In genomic region chr19:11423164-11423803, GRCh38 we compare ENCODE assay signal across 16 cellular contexts.
A peak's percentile ranks its signal among the peaks of the same experiment; 100 is the strongest.
DNase-seq lines count a peak whose midpoint lies in the region; ATAC-seq and TF ChIP-seq lines count a peak whose summit lies in the region.
"Had no signal": no experiment of that assay in that cellular context is flagged by ENCODE, and none has a peak within 500 bp of the region (broad histone marks: within the 10 kb centered on the region; RNA-seq: fewer than 3 reads in every experiment).

No MANE protein-coding gene starts in this region.

- H3K9ac ChIP-seq in BLaER1 = no peak overlapping the region

- H3K4me1 ChIP-seq in BLaER1 = peaks cover 51% of the 10 kb centered on the region
- peaks cover 44% of the 10 kb centered on the region for H3K4me1 ChIP-seq in DOHH2 (ENCODE audit: control insufficient read depth, low read length)

- no peak for ATAC-seq in effector memory CD8-positive, alpha-beta T cell (replicated peaks)

- H3K36me3 ChIP-seq in BLaER1 (no peaks in the 10 kb centered on the region), DOHH2 (ENCODE audit: control insufficient read depth, low read length) (no peaks in the 10 kb centered on the region), WERI-Rb-1 (no peaks in the 10 kb centered on the region)
- H3K36me3 ChIP-seq: cardiac muscle cell, vagina had no signal

- peaks cover 30 to 37% of the 10 kb centered on the region in 2 donors for H3K4me1 Mint-ChIP-seq in effector memory CD8-positive, alpha-beta T cell (ENCODE audit: low read depth in 2 of 2)

- peaks cover 47 to 58% of the 10 kb centered on the region in 2 donors for H3K27me3 Mint-ChIP-seq in effector memory CD8-positive, alpha-beta T cell

- peak overlapping the region; percentile 98 for H3K4me2 ChIP-seq in BLaER1
- H3K4me2 ChIP-seq in DOHH2 (ENCODE audit: low read length) = peak overlapping the region; percentile 48

- peaks cover 59% of the 10 kb centered on the region for H3K27me3 ChIP-seq in BLaER1
- peaks cover 47% of the 10 kb centered on the region for H3K27me3 ChIP-seq in DOHH2 (ENCODE audit: control insufficient read depth, low read length)
- peaks cover 58% of the 10 kb centered on the region for H3K27me3 ChIP-seq in WERI-Rb-1 (ENCODE audit: insufficient read depth, low read depth, severe bottlenecking)
- H3K27me3 ChIP-seq: vagina had no signal

- H3K27ac Mint-ChIP-seq in effector memory CD8-positive, alpha-beta T cell = no peak overlapping the region
- H3K27ac Mint-ChIP-seq: endodermal cell; stimulated activated naive CD8-positive, alpha-beta T cell treated with anti-CD3 and anti-CD28 coated beads, Interleukin-15, Interleukin-2, amounts not matched to agents 100 ng/mL and 50 ng/mL, for 24 hours had no signal

- no peaks in the 10 kb centered on the region for H3K9me3 Mint-ChIP-seq in effector memory CD8-positive, alpha-beta T cell
- H3K9me3 Mint-ChIP-seq: endodermal cell; stimulated activated naive CD8-positive, alpha-beta T cell treated with anti-CD3 and anti-CD28 coated beads, Interleukin-15, Interleukin-2, amounts not matched to agents 100 ng/mL and 50 ng/mL, for 24 hours had no signal

- peak overlapping the region; percentile 71 to 78 for H3K4me3 Mint-ChIP-seq in effector memory CD8-positive, alpha-beta T cell

- H3K4me3 ChIP-seq in BLaER1 (peak overlapping the region; percentile 59), DOHH2 (ENCODE audit: low read length) (peak overlapping the region; percentile 48; the same call in 1 of the 2 replicates), WERI-Rb-1 (ENCODE audit: low read depth, low read length) (no peak overlapping the region)
- H3K4me3 ChIP-seq: cardiac muscle cell had no signal

- H3F3A ChIP-seq in DOHH2 (ENCODE audit: control insufficient read depth, insufficient read depth) = peaks cover 6% of the 10 kb centered on the region

- H3K9me3 ChIP-seq in BLaER1 (no peaks in the 10 kb centered on the region; the same call in 1 of the 2 replicates), DOHH2 (ENCODE audit: control insufficient read depth, insufficient read depth, low read length) (no peaks in the 10 kb centered on the region), WERI-Rb-1 (ENCODE audit: severe bottlenecking) (peaks cover 6% of the 10 kb centered on the region)
- H3K9me3 ChIP-seq: vagina had no signal

- no peaks in the 10 kb centered on the region for H3K9me2 ChIP-seq in DOHH2 (replicated peaks; ENCODE audit: control insufficient read depth, low read length)

- peaks cover 3% of the 10 kb centered on the region for H3K36me3 Mint-ChIP-seq in effector memory CD8-positive, alpha-beta T cell (ENCODE audit: insufficient read depth)

- H3K79me2 ChIP-seq in DOHH2 (ENCODE audit: control insufficient read depth, low read length) = no peaks in the 10 kb centered on the region

- H3K27ac ChIP-seq in BLaER1 (no peak overlapping the region), DOHH2 (ENCODE audit: low read depth, low read length) (no peak overlapping the region), WERI-Rb-1 (no peak overlapping the region)
- H3K27ac ChIP-seq: cardiac muscle cell had no signal

- DNase-seq in effector memory CD8-positive, alpha-beta T cell = no peak
- DNase-seq in NCI-H1694 (lab: John Stamatoyannopoulos, UW) = no peak
- no peak for DNase-seq in stimulated activated CD4-positive, alpha-beta T cell treated with anti-CD3 and anti-CD28 coated beads, Interleukin-2, amount 100 ng/mL, for 48 hours
- DNase-seq in WERI-Rb-1 = no peak
- DNase-seq: activated CD4-positive, alpha-beta T cell treated with anti-CD3 and anti-CD28 coated beads, Interleukin-2, amount 50 U/mL, for 4 hours; activated gamma-delta T cell treated with Interleukin-2 at 50 U/mL for 16 hours; endodermal cell; foreskin fibroblast; mammary epithelial cell; NCI-H2081; NCI-H748 treated with DMSO at 0.1 percent for 48 hours had no signal

- no peak for TF ChIP-seq CTCF in DOHH2 (IDR thresholded peaks at IDR 0.05; ENCODE audit: low read depth, low read length, poor library complexity, severe bottlenecking)
- no peak for TF ChIP-seq CTCF in WERI-Rb-1 (IDR thresholded peaks at IDR 0.05; ENCODE audit: low read depth, low read length)

- peaks cover 55% of the 10 kb centered on the region for H4K20me1 ChIP-seq in BLaER1
- H4K20me1 ChIP-seq in DOHH2 (ENCODE audit: control insufficient read depth, insufficient read depth, low read depth, low read length) = no peaks in the 10 kb centered on the region
